Comparison of ENCODE assay signal across 22 cellular contexts in the genomic region with DNA sequence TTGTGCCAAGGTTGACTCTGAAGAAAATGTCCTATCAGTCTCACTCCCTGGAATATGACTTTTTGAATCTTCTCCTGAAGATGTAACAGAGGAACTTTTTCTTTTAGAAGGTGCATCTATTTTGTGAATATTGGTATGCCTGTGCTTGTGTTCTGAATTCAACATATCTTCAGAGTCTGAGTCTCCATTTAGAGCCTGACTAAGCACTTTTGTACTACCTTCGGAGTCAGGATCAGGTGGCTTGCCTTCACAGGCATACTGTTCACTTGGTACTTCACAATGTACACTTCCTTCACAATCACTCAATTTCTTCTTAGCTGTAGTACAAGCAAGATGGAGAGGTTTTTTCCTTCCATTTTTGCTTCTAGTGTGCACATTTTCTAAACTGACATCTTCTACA. TPM values are rescaled to one million over a fixed set of nuclear protein-coding genes. Genes with fewer than 3 reads are reported as not detected.
DNase-seq lines count a peak whose midpoint lies in the region; ATAC-seq and TF ChIP-seq lines count a peak whose summit lies in the region.
"Had no signal": no experiment of that assay in that cellular context is flagged by ENCODE, and none has a peak within 500 bp of the region (broad histone marks: within the 10 kb centered on the region; RNA-seq: fewer than 3 reads in every experiment).

No MANE protein-coding gene starts in this region.

- no peaks in the 10 kb centered on the region for H3K9me3 ChIP-seq in hepatocyte (ENCODE audit: low read depth)
- H3K9me3 ChIP-seq: Caco-2, pancreas, thoracic aorta had no signal

- peaks cover 15% of the 10 kb centered on the region for H3K4me1 Mint-ChIP-seq in stimulated activated naive CD8-positive, alpha-beta T cell treated with anti-CD3 and anti-CD28 coated beads, Interleukin-15, Interleukin-2, amounts not matched to agents 100 ng/mL and 50 ng/mL, for 24 hours (ENCODE audit: low read depth)
- peaks cover 28% of the 10 kb centered on the region for H3K4me1 Mint-ChIP-seq in activated T-helper 1 cell treated with anti-CD3 and anti-CD28 coated beads, Interleukin-12 subunit alpha, Interleukin-12 subunit beta, Interleukin-2, Interleukin-4 antibody, amounts not matched to agents 30 ng/mL and 10 ng/mL and 1 ng/mL, durations not matched to agents 14 hours and 24 hours and 36 hours (ENCODE audit: low read depth)

- peaks cover 67% of the 10 kb centered on the region for H3K36me3 Mint-ChIP-seq in stimulated activated naive CD8-positive, alpha-beta T cell treated with anti-CD3 and anti-CD28 coated beads, Interleukin-15, Interleukin-2, amounts not matched to agents 100 ng/mL and 50 ng/mL, for 24 hours (ENCODE audit: low read depth)
- peaks cover 49% of the 10 kb centered on the region for H3K36me3 Mint-ChIP-seq in activated T-helper 1 cell treated with anti-CD3 and anti-CD28 coated beads, Interleukin-12 subunit alpha, Interleukin-12 subunit beta, Interleukin-2, Interleukin-4 antibody, amounts not matched to agents 30 ng/mL and 10 ng/mL and 1 ng/mL, durations not matched to agents 14 hours and 24 hours and 36 hours (ENCODE audit: low read depth)

- peak overlapping the region; percentile 38 for H3K27ac Mint-ChIP-seq in stimulated activated naive CD8-positive, alpha-beta T cell treated with anti-CD3 and anti-CD28 coated beads, Interleukin-15, Interleukin-2, amounts not matched to agents 100 ng/mL and 50 ng/mL, for 24 hours
- peak overlapping the region; percentile 71 for H3K27ac Mint-ChIP-seq in activated T-helper 1 cell treated with anti-CD3 and anti-CD28 coated beads, Interleukin-12 subunit alpha, Interleukin-12 subunit beta, Interleukin-2, Interleukin-4 antibody, amounts not matched to agents 30 ng/mL and 10 ng/mL and 1 ng/mL, durations not matched to agents 14 hours and 24 hours and 36 hours

- no peak overlapping the region for H3K4me3 Mint-ChIP-seq in stimulated activated naive CD8-positive, alpha-beta T cell treated with anti-CD3 and anti-CD28 coated beads, Interleukin-15, Interleukin-2, amounts not matched to agents 100 ng/mL and 50 ng/mL, for 24 hours
- H3K4me3 Mint-ChIP-seq in activated T-helper 1 cell treated with anti-CD3 and anti-CD28 coated beads, Interleukin-12 subunit alpha, Interleukin-12 subunit beta, Interleukin-2, Interleukin-4 antibody, amounts not matched to agents 30 ng/mL and 10 ng/mL and 1 ng/mL, durations not matched to agents 14 hours and 24 hours and 36 hours: no peak overlapping the region
- H3K4me3 Mint-ChIP-seq: H9 had no signal

- H3K4me2 ChIP-seq in hepatocyte: no peak overlapping the region
- H3K4me2 ChIP-seq: KMS-11 had no signal

- 96% methylated on average over 1 of the region's 1 CpG for WGBS in hepatocyte (ENCODE audit: low lambda C conversion rate, missing lambda C conversion rate)

- no peak overlapping the region for H3K4me3 ChIP-seq in hepatocyte
- H3K4me3 ChIP-seq: pancreas, thoracic aorta had no signal

- H3K27ac ChIP-seq in hepatocyte: peak overlapping the region; percentile 71
- H3K27ac ChIP-seq: KMS-11, pancreas, thoracic aorta had no signal

- no peaks in the 10 kb centered on the region for H3K4me1 ChIP-seq in hepatocyte (ENCODE audit: insufficient read depth)
- H3K4me1 ChIP-seq: Caco-2, pancreas had no signal

- H3K9me2 ChIP-seq in hepatocyte (replicated peaks; ENCODE audit: insufficient read depth): no peaks in the 10 kb centered on the region

- TF ChIP-seq CTCF in hepatocyte (IDR thresholded peaks at IDR 0.05; ENCODE audit: poor library complexity) (no peak), GM20000 (IDR thresholded peaks at IDR 0.05; ENCODE audit: extremely low read depth, missing control alignments) (no peak)

- intact Hi-C loops in activated T-helper 1 cell treated with anti-CD3 and anti-CD28 coated beads, Interleukin-12 subunit alpha, Interleukin-12 subunit beta, Interleukin-2, Interleukin-4 antibody, amounts not matched to agents 30 ng/mL and 10 ng/mL and 1 ng/mL, durations not matched to agents 14 hours and 24 hours and 36 hours (cut with micrococcal nuclease): loop anchor here (5.0 kb wide), 1 partner anchor 40 kb away; no protein-coding TSS in a partner anchor

- no peaks in the 10 kb centered on the region for H3K27me3 Mint-ChIP-seq in stimulated activated naive CD8-positive, alpha-beta T cell treated with anti-CD3 and anti-CD28 coated beads, Interleukin-15, Interleukin-2, amounts not matched to agents 100 ng/mL and 50 ng/mL, for 24 hours
- H3K27me3 Mint-ChIP-seq in activated T-helper 1 cell treated with anti-CD3 and anti-CD28 coated beads, Interleukin-12 subunit alpha, Interleukin-12 subunit beta, Interleukin-2, Interleukin-4 antibody, amounts not matched to agents 30 ng/mL and 10 ng/mL and 1 ng/mL, durations not matched to agents 14 hours and 24 hours and 36 hours (ENCODE audit: insufficient read depth): no peaks in the 10 kb centered on the region

- H3K27me3 ChIP-seq in hepatocyte: no peaks in the 10 kb centered on the region
- H3K27me3 ChIP-seq: pancreas had no signal

- H3K79me2 ChIP-seq in hepatocyte: peaks cover 10% of the 10 kb centered on the region

- no peaks in the 10 kb centered on the region for H4K20me1 ChIP-seq in hepatocyte (ENCODE audit: insufficient read depth, poor library complexity, severe bottlenecking)

- peaks cover 4% of the 10 kb centered on the region for H3K36me3 ChIP-seq in hepatocyte (replicated peaks; ENCODE audit: insufficient read depth, low read depth)

- H2AFZ ChIP-seq in hepatocyte: no peak overlapping the region

- ATAC-seq in stimulated activated naive CD8-positive, alpha-beta T cell treated with anti-CD3 and anti-CD28 coated beads, Interleukin-15, Interleukin-2, amounts not matched to agents 100 U/mL and 50 U/mL, for 24 hours: no peak
- ATAC-seq in GM21515 (IDR thresholded peaks at IDR 0.05; ENCODE audit: unreplicated experiment): no peak
- ATAC-seq: pancreas, PC-3, right cardiac atrium had no signal

- H3K9me3 Mint-ChIP-seq in stimulated activated naive CD8-positive, alpha-beta T cell treated with anti-CD3 and anti-CD28 coated beads, Interleukin-15, Interleukin-2, amounts not matched to agents 100 ng/mL and 50 ng/mL, for 24 hours: no peaks in the 10 kb centered on the region
- no peaks in the 10 kb centered on the region for H3K9me3 Mint-ChIP-seq in activated T-helper 1 cell treated with anti-CD3 and anti-CD28 coated beads, Interleukin-12 subunit alpha, Interleukin-12 subunit beta, Interleukin-2, Interleukin-4 antibody, amounts not matched to agents 30 ng/mL and 10 ng/mL and 1 ng/mL, durations not matched to agents 14 hours and 24 hours and 36 hours
- H3K9me3 Mint-ChIP-seq: H9 had no signal

- DNase-seq in stimulated activated naive CD8-positive, alpha-beta T cell treated with anti-CD3 and anti-CD28 coated beads, Interleukin-15, Interleukin-2, amounts not matched to agents 100 U/mL and 50 U/mL, for 24 hours: no peak
- no peak for DNase-seq in activated T-helper 1 cell treated with anti-CD3 and anti-CD28 coated beads, Interleukin-12 subunit alpha, Interleukin-12 subunit beta, Interleukin-2, Interleukin-4 antibody, amounts not matched to agents 30 ng/mL and 10 ng/mL and 1 ng/mL, durations not matched to agents 14 hours and 24 hours and 36 hours (ENCODE audit: low spot score)
- DNase-seq in hepatocyte (ENCODE audit: low spot score): no peak
- no peak for DNase-seq in MV-4-11 (lab: John Stamatoyannopoulos, UW)
- no peak for DNase-seq in GM20000 (ENCODE audit: low spot score)
- DNase-seq: anterior cingulate cortex; Caco-2; central memory CD4-positive, alpha-beta T cell; H9; kidney glomerular epithelial cell; mesenchymal stem cell; NCI-H1048; NCI-H1930; NCI-H345; pancreas; PC-3; right cardiac atrium; SHP77 had no signal

RNA-seq across cellular contexts. Expression of gene PSMG1, which starts 13.6 kb away (rescaled TPM):
- total RNA-seq in activated T-helper 1 cell treated with anti-CD3 and anti-CD28 coated beads, Interleukin-12 subunit alpha, Interleukin-12 subunit beta, Interleukin-2, Interleukin-4 antibody, amounts not matched to agents 30 ng/mL and 10 ng/mL and 1 ng/mL, durations not matched to agents 14 hours and 24 hours and 36 hours: 102 and 103 TPM in 2 replicates
- total RNA-seq in hepatocyte: 43.3 and 46.2 TPM in 2 replicates
- polyA plus RNA-seq in hepatocyte: 81.4 and 99.0 TPM in 2 replicates
